9 cellular contexts compared by ENCODE assay signal in genomic region chr10:69338547-69339450, GRCh38.
DNase-seq lines count a peak whose midpoint lies in the region; TF ChIP-seq lines count a peak whose summit lies in the region.
"Had no signal": no experiment of that assay in that cellular context is flagged by ENCODE, and none has a peak within 500 bp of the region (broad histone marks: within the 10 kb centered on the region; RNA-seq: fewer than 3 reads in every experiment).

No MANE protein-coding gene starts in this region.

- H3K9ac ChIP-seq in HUES6 (ENCODE audit: low read length) = peak overlapping the region; percentile 30

- no peaks in the 10 kb centered on the region for H3K9me3 Mint-ChIP-seq in dendritic cell treated with granulocyte-macrophage colony-stimulating factor and Interleukin-4, amounts not matched to agents 40 ng/mL and 50 ng/mL, for 4 days
- H3K9me3 Mint-ChIP-seq in nephron progenitor cell = no peaks in the 10 kb centered on the region

- H3K4me3 ChIP-seq in ACC112 (ENCODE audit: low read depth, low read length) = no peak overlapping the region
- H3K4me3 ChIP-seq in HUES6 (ENCODE audit: low read depth, low read length) = no peak overlapping the region

- no peak for TF ChIP-seq CTCF in nephron progenitor cell (IDR thresholded peaks at IDR 0.05)

- H3K9me3 ChIP-seq in HUES6 (ENCODE audit: control insufficient read depth, insufficient read depth, low read depth, low read length) = no peaks in the 10 kb centered on the region

- CTCF ChIA-PET in HEK293T (lab: Yijun Ruan, JAX) = no interaction called here

- H3K36me3 Mint-ChIP-seq in dendritic cell treated with granulocyte-macrophage colony-stimulating factor and Interleukin-4, amounts not matched to agents 40 ng/mL and 50 ng/mL, for 4 days (ENCODE audit: low read depth) = peaks cover 27% of the 10 kb centered on the region
- peaks cover under 1% of the 10 kb centered on the region for H3K36me3 Mint-ChIP-seq in nephron progenitor cell (ENCODE audit: low read depth)

- H3K27ac Mint-ChIP-seq in dendritic cell treated with granulocyte-macrophage colony-stimulating factor and Interleukin-4, amounts not matched to agents 40 ng/mL and 50 ng/mL, for 4 days = peak overlapping the region; percentile 64
- H3K27ac Mint-ChIP-seq in nephron progenitor cell = peak overlapping the region; percentile 3

- H3K36me3 ChIP-seq in ACC112 (ENCODE audit: insufficient read depth, low read length) (peaks cover 2% of the 10 kb centered on the region; the same call in 1 of the 2 replicates), HUES6 (ENCODE audit: control insufficient read depth, insufficient read depth, low read length) (peaks cover 16% of the 10 kb centered on the region)

- DNase-seq in nephron progenitor cell = no peak
- no peak for DNase-seq in hypothalamus (lab: John Stamatoyannopoulos, UW)
- no peak for DNase-seq in MV-4-11 (lab: John Stamatoyannopoulos, UW)
- DNase-seq in HEK293T (ENCODE audit: extremely low spot score) = no peak
- DNase-seq in stimulated activated CD4-positive, alpha-beta T cell treated with anti-CD3 and anti-CD28 coated beads, Interleukin-2, amount 100 ng/mL, for 24 hours = no peak
- DNase-seq: activated CD4-positive, CD25-positive, alpha-beta regulatory T cell treated with anti-CD3 and anti-CD28 coated beads, Interleukin-2, amount 50 U/mL, for 72 hours had no signal

- peaks cover 80% of the 10 kb centered on the region for H3K4me1 Mint-ChIP-seq in dendritic cell treated with granulocyte-macrophage colony-stimulating factor and Interleukin-4, amounts not matched to agents 40 ng/mL and 50 ng/mL, for 4 days (ENCODE audit: low read depth)
- H3K4me1 Mint-ChIP-seq in nephron progenitor cell = peaks cover 39% of the 10 kb centered on the region

- H3K27me3 ChIP-seq in ACC112 (ENCODE audit: insufficient read depth, low read length) = no peaks in the 10 kb centered on the region
- H3K27me3 ChIP-seq in HUES6 (ENCODE audit: control insufficient read depth, insufficient read depth, low read length) = no peaks in the 10 kb centered on the region

- H3K4me1 ChIP-seq in ACC112 (ENCODE audit: control insufficient read depth, insufficient read depth, low read length, unreplicated experiment) = peaks cover 50% of the 10 kb centered on the region
- H3K4me1 ChIP-seq in HUES6 (ENCODE audit: control insufficient read depth, insufficient read depth, low read length) = peaks cover 52% of the 10 kb centered on the region

- H3K27ac ChIP-seq in ACC112 (ENCODE audit: low read depth, low read length) (peak overlapping the region; percentile 54), HUES6 (ENCODE audit: low read depth, low read length) (peak overlapping the region; percentile 43; the same call in 1 of the 2 replicates)

- POLR2A ChIA-PET in HEK293T (lab: Yijun Ruan, JAX) = interaction anchor here (0.7 to 1.5 kb wide), 2 partner anchors 11 to 19 kb away, joined by 3 read pairs; no protein-coding TSS in a partner anchor

- no peak overlapping the region for H3K4me3 Mint-ChIP-seq in dendritic cell treated with granulocyte-macrophage colony-stimulating factor and Interleukin-4, amounts not matched to agents 40 ng/mL and 50 ng/mL, for 4 days
- no peak overlapping the region for H3K4me3 Mint-ChIP-seq in nephron progenitor cell

- H3K79me2 ChIP-seq in ACC112 (ENCODE audit: control insufficient read depth, insufficient read depth, low read length, unreplicated experiment) = peaks cover 86% of the 10 kb centered on the region

- intact Hi-C loops in dendritic cell treated with granulocyte-macrophage colony-stimulating factor and Interleukin-4, amounts not matched to agents 40 ng/mL and 50 ng/mL, for 4 days (cut with micrococcal nuclease) = no loop called here

- no peaks in the 10 kb centered on the region for H3K27me3 Mint-ChIP-seq in dendritic cell treated with granulocyte-macrophage colony-stimulating factor and Interleukin-4, amounts not matched to agents 40 ng/mL and 50 ng/mL, for 4 days
- H3K27me3 Mint-ChIP-seq in nephron progenitor cell (ENCODE audit: low read depth, poor library complexity) = peaks cover 2% of the 10 kb centered on the region

- H2AFZ ChIP-seq in ACC112 (ENCODE audit: low read length, unreplicated experiment) = no peak overlapping the region

TF ChIP-seq in HEK293T, 16 proteins besides CTCF, POLR2A, EP300 and RAD21:
- no peak for TF ChIP-seq HDGF (IDR thresholded peaks at IDR 0.05; ENCODE audit: borderline replicate concordance)
- TF ChIP-seq NFRKB (IDR thresholded peaks at IDR 0.05) = no peak
